In genomic region chr17:13460646-13461045, GRCh38 we compare ENCODE assay signal across 20 cellular contexts.
DNase-seq lines count a peak whose midpoint lies in the region; ATAC-seq, FAIRE-seq and TF ChIP-seq lines count a peak whose summit lies in the region.
"Had no signal": no experiment of that assay in that cellular context is flagged by ENCODE, and none has a peak within 500 bp of the region (broad histone marks: within the 10 kb centered on the region; RNA-seq: fewer than 3 reads in every experiment).

No MANE protein-coding gene starts in this region.

- H3K79me2 ChIP-seq in astrocyte (ENCODE audit: insufficient read depth, low read length), result no peaks in the 10 kb centered on the region

- H4K20me1 ChIP-seq in astrocyte (ENCODE audit: insufficient read depth, low read length), result no peaks in the 10 kb centered on the region
- H4K20me1 ChIP-seq: BLaER1 treated with 17β-estradiol and CSF1 and Interleukin-3, amounts not matched to agents 10 nM and 100 nM had no signal

- peaks cover 10% of the 10 kb centered on the region for H3K27me3 Mint-ChIP-seq in astrocyte (ENCODE audit: low read depth, unreplicated experiment)
- H3K27me3 Mint-ChIP-seq in CD4-positive, alpha-beta memory T cell, result peaks cover 4 to 5% of the 10 kb centered on the region in 2 donors
- H3K27me3 Mint-ChIP-seq: B cell; CD8-positive, alpha-beta memory T cell had no signal

- peak; percentile 20 for FAIRE-seq in astrocyte (lab: Jason Lieb, UNC)
- FAIRE-seq: GM12878, H1 had no signal

- H2AFZ ChIP-seq in astrocyte (ENCODE audit: low read depth, low read length), result no peak overlapping the region

- H3K36me3 Mint-ChIP-seq in astrocyte (ENCODE audit: low read depth, unreplicated experiment), result no peaks in the 10 kb centered on the region
- H3K36me3 Mint-ChIP-seq in CD4-positive, alpha-beta memory T cell, result no peaks in the 10 kb centered on the region
- H3K36me3 Mint-ChIP-seq: CD8-positive, alpha-beta memory T cell had no signal

- no peak for TF ChIP-seq CTCF in AG10803 (conservative IDR thresholded peaks at IDR 0.05; ENCODE audit: low read length)
- no peak for TF ChIP-seq CTCF in astrocyte (IDR thresholded peaks at IDR 0.05; ENCODE audit: insufficient read depth, low read depth, low read length)
- TF ChIP-seq CTCF in foreskin fibroblast (IDR thresholded peaks at IDR 0.05; ENCODE audit: low read depth, low read length), result no peak

- no peak for ATAC-seq in activated CD4-positive, CD25-positive, alpha-beta regulatory T cell treated with anti-CD3 and anti-CD28 coated beads, Interleukin-2, amount 50 U/mL, for 24 hours
- ATAC-seq: GM12878 had no signal

- H3K4me3 Mint-ChIP-seq in astrocyte (ENCODE audit: unreplicated experiment), result no peak overlapping the region
- H3K4me3 Mint-ChIP-seq in CD4-positive, alpha-beta memory T cell, result no peak overlapping the region
- H3K4me3 Mint-ChIP-seq: B cell; CD8-positive, alpha-beta memory T cell; H9 had no signal

- no peaks in the 10 kb centered on the region for H3K36me3 ChIP-seq in astrocyte (ENCODE audit: insufficient read depth, low read length)
- H3K36me3 ChIP-seq in CD4-positive, alpha-beta memory T cell (ENCODE audit: insufficient read depth, low read length), result no peaks in the 10 kb centered on the region
- H3K36me3 ChIP-seq: BLaER1 treated with 17β-estradiol and CSF1 and Interleukin-3, amounts not matched to agents 10 nM and 100 nM had no signal

- H3K9me3 ChIP-seq in astrocyte (ENCODE audit: insufficient read depth, low read depth, low read length), result no peaks in the 10 kb centered on the region
- H3K9me3 ChIP-seq in CD4-positive, alpha-beta memory T cell (ENCODE audit: control insufficient read depth in 1 of 2, low read length in 2 of 2), result no peaks in the 10 kb centered on the region
- H3K9me3 ChIP-seq: BLaER1 treated with 17β-estradiol and CSF1 and Interleukin-3, amounts not matched to agents 10 nM and 100 nM had no signal

- no peak overlapping the region for H3K4me2 ChIP-seq in astrocyte (ENCODE audit: low read length)
- H3K4me2 ChIP-seq: BLaER1 treated with 17β-estradiol and CSF1 and Interleukin-3, amounts not matched to agents 10 nM and 100 nM had no signal

- intact Hi-C loops in CD4-positive, alpha-beta memory T cell (cut with micrococcal nuclease), result no loop called here

- H3K4me3 ChIP-seq in AG10803 (ENCODE audit: low read length), result no peak overlapping the region
- H3K4me3 ChIP-seq in astrocyte (ENCODE audit: insufficient read depth, low read depth, low read length), result no peak overlapping the region
- no peak overlapping the region for H3K4me3 ChIP-seq in foreskin fibroblast (ENCODE audit: low read depth in 1 of 2, low read length in 2 of 2)
- H3K4me3 ChIP-seq in CD4-positive, alpha-beta memory T cell (ENCODE audit: low read length in 2 of 2), result no peak overlapping the region
- H3K4me3 ChIP-seq: BLaER1 treated with 17β-estradiol and CSF1 and Interleukin-3, amounts not matched to agents 10 nM and 100 nM; GM12878 had no signal

- H3K9me3 Mint-ChIP-seq in astrocyte (ENCODE audit: unreplicated experiment), result peaks cover 5% of the 10 kb centered on the region
- H3K9me3 Mint-ChIP-seq in CD4-positive, alpha-beta memory T cell, result peaks cover 0 to 4% (median 0%) of the 10 kb centered on the region in 8 donors
- H3K9me3 Mint-ChIP-seq: CD8-positive, alpha-beta memory T cell; H9 had no signal

- no peak overlapping the region for H3K27ac Mint-ChIP-seq in astrocyte (ENCODE audit: unreplicated experiment)
- H3K27ac Mint-ChIP-seq in CD4-positive, alpha-beta memory T cell, result no peak overlapping the region
- H3K27ac Mint-ChIP-seq: B cell; CD8-positive, alpha-beta memory T cell; H9 had no signal

- H3K27ac ChIP-seq in astrocyte (ENCODE audit: low read depth, low read length), result no peak overlapping the region
- no peak overlapping the region for H3K27ac ChIP-seq in CD4-positive, alpha-beta memory T cell (ENCODE audit: low read depth, low read length)
- H3K27ac ChIP-seq: BLaER1 treated with 17β-estradiol and CSF1 and Interleukin-3, amounts not matched to agents 10 nM and 100 nM had no signal

- no peaks in the 10 kb centered on the region for H3K4me1 Mint-ChIP-seq in astrocyte (ENCODE audit: low read depth, unreplicated experiment)
- no peaks in the 10 kb centered on the region for H3K4me1 Mint-ChIP-seq in CD4-positive, alpha-beta memory T cell
- H3K4me1 Mint-ChIP-seq: B cell; CD8-positive, alpha-beta memory T cell; H9 had no signal

- H3K27me3 ChIP-seq in astrocyte (ENCODE audit: insufficient read depth, low read length), result no peaks in the 10 kb centered on the region
- H3K27me3 ChIP-seq in CD4-positive, alpha-beta memory T cell (ENCODE audit: insufficient read depth, low read length), result no peaks in the 10 kb centered on the region
- H3K27me3 ChIP-seq: BLaER1 treated with 17β-estradiol and CSF1 and Interleukin-3, amounts not matched to agents 10 nM and 100 nM had no signal

- H3K9ac ChIP-seq in astrocyte (ENCODE audit: low read length), result no peak overlapping the region
- H3K9ac ChIP-seq: BLaER1 treated with 17β-estradiol and CSF1 and Interleukin-3, amounts not matched to agents 10 nM and 100 nM had no signal

- DNase-seq in AG10803 (ENCODE audit: low read depth) (peak; percentile 12), astrocyte (ENCODE audit: low read depth) (no peak), fibroblast of peridontal ligament (ENCODE audit: extremely low read depth) (peak; percentile 55), foreskin fibroblast (peak; percentile 17 to 38), SW480 (ENCODE audit: low spot score) (no peak), T1000 (lab: John Stamatoyannopoulos, UW) (no peak)
- no peak for DNase-seq in CD4-positive, alpha-beta memory T cell
- DNase-seq: 8988T; CD8-positive, alpha-beta memory T cell; COR-L47; DMS 273 treated with DMSO at 0.1 percent for 48 hours; DMS53; DND-41; EL; H9 had no signal

- CTCF ChIA-PET in CD4-positive, alpha-beta memory T cell (lab: Charles Lee; ENCODE audit: partially characterized antibody), result no interaction called here

- POLR2A ChIA-PET in CD4-positive, alpha-beta memory T cell (lab: Charles Lee; ENCODE audit: partially characterized antibody), result no interaction called here

- no peaks in the 10 kb centered on the region for H3K4me1 ChIP-seq in astrocyte (ENCODE audit: insufficient read depth, low read length)
- H3K4me1 ChIP-seq in CD4-positive, alpha-beta memory T cell (ENCODE audit: insufficient read depth, low read length), result no peaks in the 10 kb centered on the region

Comparison
In these comparisons a context has a peak if more than half of its experiments do, and no peak if none do; other contexts are left out.
1. DNase-seq: peak in AG10803 (single experiment), fibroblast of peridontal ligament (single experiment) and foreskin fibroblast (2 of 2); none in astrocyte (single experiment), SW480 (single experiment), T1000 (single experiment) and CD4-positive, alpha-beta memory T cell (0 of 5).